ENCODE assay signal across 8 cellular contexts in the genomic region with DNA sequence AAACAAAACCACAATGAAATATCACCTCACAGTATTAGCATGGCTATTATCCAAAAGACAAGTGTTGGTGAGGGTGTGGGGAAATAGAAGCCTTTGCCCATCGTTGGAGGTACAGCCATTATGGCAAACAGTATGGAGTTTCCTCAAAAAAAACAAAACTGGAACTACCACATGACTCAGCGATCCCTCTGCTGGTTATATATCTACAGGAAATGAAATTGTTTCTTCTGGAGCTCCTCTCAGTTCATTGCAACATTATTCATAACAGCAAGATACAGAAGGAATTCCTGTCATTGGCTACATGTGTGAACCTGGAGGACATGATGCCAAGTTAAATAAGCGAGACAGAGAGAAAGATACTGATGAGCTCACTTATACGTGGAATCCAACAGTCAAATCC. TPM values are rescaled to one million over a fixed set of nuclear protein-coding genes. Genes with fewer than 3 reads are reported as not detected.
DNase-seq lines count a peak whose midpoint lies in the region; ATAC-seq, FAIRE-seq and TF ChIP-seq lines count a peak whose summit lies in the region.

No MANE protein-coding gene starts in this region.

- no peak overlapping the region for H3K9ac ChIP-seq in HepG2 (ENCODE audit: insufficient read depth, low read depth, low read length)
- H3K9ac ChIP-seq in kidney (ENCODE audit: low read length in 2 of 2), result no peak overlapping the region

- H3K27ac Mint-ChIP-seq in Calu3 (ENCODE audit: unreplicated experiment), result peak overlapping the region; percentile 72
- H3K27ac Mint-ChIP-seq in activated T-helper 1 cell treated with anti-CD3 and anti-CD28 coated beads, Interleukin-12 subunit alpha, Interleukin-12 subunit beta, Interleukin-2, Interleukin-4 antibody, amounts not matched to agents 30 ng/mL and 10 ng/mL and 1 ng/mL, durations not matched to agents 14 hours and 24 hours and 36 hours, result peak overlapping the region; percentile 32
- no peak overlapping the region for H3K27ac Mint-ChIP-seq in effector memory CD8-positive, alpha-beta T cell

- BruUV-seq in Calu3 (replicated peaks; lab: Mats Ljungman, UMichigan) (no TSS peak), HepG2 (replicated peaks; lab: Mats Ljungman, UMichigan) (no TSS peak)

- in situ Hi-C loops in HepG2 (cut with HindIII; ENCODE audit: extremely low pct_ligation_motif_present, low pct_unique_long_range_greater_than_20kb), result loop anchor here (5.0 kb wide), 1 partner anchor 184 kb away; no protein-coding TSS in a partner anchor

- 28% methylated on average over 4 of the region's 4 CpGs for WGBS in HepG2 (ENCODE audit: low lambda C conversion rate)

- POLR2A ChIA-PET in HepG2 (lab: Yijun Ruan, JAX), result no interaction called here

- H3K36me3 Mint-ChIP-seq in Calu3 (ENCODE audit: insufficient read depth, unreplicated experiment), result peaks cover 26% of the 10 kb centered on the region
- peaks cover 17% of the 10 kb centered on the region for H3K36me3 Mint-ChIP-seq in activated T-helper 1 cell treated with anti-CD3 and anti-CD28 coated beads, Interleukin-12 subunit alpha, Interleukin-12 subunit beta, Interleukin-2, Interleukin-4 antibody, amounts not matched to agents 30 ng/mL and 10 ng/mL and 1 ng/mL, durations not matched to agents 14 hours and 24 hours and 36 hours (ENCODE audit: low read depth)
- H3K36me3 Mint-ChIP-seq in effector memory CD8-positive, alpha-beta T cell (ENCODE audit: insufficient read depth), result peaks cover 8% of the 10 kb centered on the region

- H3K36me3 ChIP-seq in HepG2 (replicated peaks in 1 of 2; ENCODE audit: control insufficient read depth in 1 of 2, insufficient read depth in 2 of 2, low read length in 2 of 2) (peaks cover 1 to 8% of the 10 kb centered on the region in 2 experiments; a peak in 4 of 5 replicates), kidney (ENCODE audit: control insufficient read depth in 1 of 2, insufficient read depth in 2 of 2, low read length in 2 of 2) (peaks cover 3 to 13% of the 10 kb centered on the region in 2 donors)

- TF ChIP-seq EP300 in HepG2 (IDR thresholded peaks at IDR 0.05; ENCODE audit: low read depth in 2 of 2, low read length in 2 of 2), result no peak
- no peak for TF ChIP-seq EP300 in HepG2 (CRISPR knock-in tag; IDR thresholded peaks at IDR 0.05; ENCODE audit: borderline replicate concordance)

- no peaks in the 10 kb centered on the region; a peak in 1 of 5 replicates for H3K27me3 ChIP-seq in HepG2 (ENCODE audit: control insufficient read depth in 1 of 2, insufficient read depth in 2 of 2, low read length in 2 of 2)

- H3K9me3 Mint-ChIP-seq in Calu3 (ENCODE audit: low read depth, unreplicated experiment), result no peaks in the 10 kb centered on the region
- H3K9me3 Mint-ChIP-seq in activated T-helper 1 cell treated with anti-CD3 and anti-CD28 coated beads, Interleukin-12 subunit alpha, Interleukin-12 subunit beta, Interleukin-2, Interleukin-4 antibody, amounts not matched to agents 30 ng/mL and 10 ng/mL and 1 ng/mL, durations not matched to agents 14 hours and 24 hours and 36 hours, result no peaks in the 10 kb centered on the region
- no peaks in the 10 kb centered on the region for H3K9me3 Mint-ChIP-seq in effector memory CD8-positive, alpha-beta T cell

- H3K27ac ChIP-seq in HepG2 (ENCODE audit: extremely low read length, insufficient read depth, low read length), result no peak overlapping the region
- no peak overlapping the region for H3K27ac ChIP-seq in kidney (ENCODE audit: low read depth in 2 of 2, low read length in 2 of 2)

- H3K9me3 ChIP-seq in HepG2 (ENCODE audit: low read length) (no peaks in the 10 kb centered on the region), kidney (ENCODE audit: control insufficient read depth in 1 of 2, low read length in 2 of 2) (no peaks in the 10 kb centered on the region)

- H3K4me1 Mint-ChIP-seq in Calu3 (ENCODE audit: low read depth, unreplicated experiment), result peaks cover 23% of the 10 kb centered on the region
- peaks cover 21% of the 10 kb centered on the region for H3K4me1 Mint-ChIP-seq in activated T-helper 1 cell treated with anti-CD3 and anti-CD28 coated beads, Interleukin-12 subunit alpha, Interleukin-12 subunit beta, Interleukin-2, Interleukin-4 antibody, amounts not matched to agents 30 ng/mL and 10 ng/mL and 1 ng/mL, durations not matched to agents 14 hours and 24 hours and 36 hours (ENCODE audit: low read depth)
- H3K4me1 Mint-ChIP-seq in effector memory CD8-positive, alpha-beta T cell (ENCODE audit: low read depth in 2 of 2), result peaks cover 14 to 19% of the 10 kb centered on the region in 2 donors

- TF ChIP-seq CTCF in Calu3 (IDR thresholded peaks at IDR 0.05; ENCODE audit: unreplicated experiment) (no peak), LNCAP (IDR thresholded peaks at IDR 0.05) (peak; percentile 37; the same call in 1 of the 2 replicates), HepG2 (CRISPR knock-in tag; IDR thresholded peaks at IDR 0.05) (peak; percentile 26; the same call in 1 of the 2 replicates), kidney (IDR thresholded peaks at IDR 0.05; ENCODE audit: borderline replicate concordance, extremely low read depth, insufficient read depth) (no peak)

- ATAC-seq in HepG2, result no peak
- ATAC-seq in effector memory CD8-positive, alpha-beta T cell (replicated peaks), result no peak
- ATAC-seq in HG03457 (IDR thresholded peaks at IDR 0.05; ENCODE audit: unreplicated experiment), result no peak

- FAIRE-seq in HepG2 (lab: Jason Lieb, UNC) (peak; percentile 61), kidney (lab: Jason Lieb, UNC) (no peak)

- intact Hi-C loops in Calu3 (cut with micrococcal nuclease; ENCODE audit: unreplicated experiment) (loop anchor here (5.0 kb wide), 1 partner anchor 109 kb away; no protein-coding TSS in a partner anchor), HepG2 (cut with micrococcal nuclease; ENCODE audit: unreplicated experiment) (loop anchor here (10.0 kb wide), 2 partner anchors 122 to 152 kb away; a partner anchor contains a TSS), kidney (cut with DNase I) (no loop called here)
- intact Hi-C loops in activated T-helper 1 cell treated with anti-CD3 and anti-CD28 coated beads, Interleukin-12 subunit alpha, Interleukin-12 subunit beta, Interleukin-2, Interleukin-4 antibody, amounts not matched to agents 30 ng/mL and 10 ng/mL and 1 ng/mL, durations not matched to agents 14 hours and 24 hours and 36 hours (cut with micrococcal nuclease), result loop anchor here (5.0 kb wide), 1 partner anchor 1839 kb away; a partner anchor contains a TSS

- H4K20me1 ChIP-seq in HepG2 (ENCODE audit: insufficient read depth, low read length), result peaks cover 16% of the 10 kb centered on the region

- peaks cover 33% of the 10 kb centered on the region for H3K4me1 ChIP-seq in HepG2 (ENCODE audit: insufficient read depth, low read length)
- H3K4me1 ChIP-seq in kidney (ENCODE audit: control insufficient read depth in 1 of 2, insufficient read depth in 1 of 2, low read depth in 1 of 2, low read length in 2 of 2), result peaks cover 15 to 21% of the 10 kb centered on the region in 2 donors

- H3K27me3 Mint-ChIP-seq in Calu3 (ENCODE audit: unreplicated experiment), result no peaks in the 10 kb centered on the region
- H3K27me3 Mint-ChIP-seq in activated T-helper 1 cell treated with anti-CD3 and anti-CD28 coated beads, Interleukin-12 subunit alpha, Interleukin-12 subunit beta, Interleukin-2, Interleukin-4 antibody, amounts not matched to agents 30 ng/mL and 10 ng/mL and 1 ng/mL, durations not matched to agents 14 hours and 24 hours and 36 hours (ENCODE audit: insufficient read depth), result peaks cover 7% of the 10 kb centered on the region
- H3K27me3 Mint-ChIP-seq in effector memory CD8-positive, alpha-beta T cell, result peaks cover 0 to 10% of the 10 kb centered on the region in 2 donors

- H2AFZ ChIP-seq in HepG2 (ENCODE audit: low read length), result peak overlapping the region; percentile 81

- DNase-seq in Calu3 (no peak), HepG2 (ENCODE audit: low spot score) (peak; percentile 49), kidney (no peak), pons (ENCODE audit: low spot score) (no peak)
- DNase-seq in activated T-helper 1 cell treated with anti-CD3 and anti-CD28 coated beads, Interleukin-12 subunit alpha, Interleukin-12 subunit beta, Interleukin-2, Interleukin-4 antibody, amounts not matched to agents 30 ng/mL and 10 ng/mL and 1 ng/mL, durations not matched to agents 14 hours and 24 hours and 36 hours (ENCODE audit: low spot score), result no peak
- no peak for DNase-seq in effector memory CD8-positive, alpha-beta T cell

- CTCF ChIA-PET in Calu3 (lab: Charles Lee) (interaction anchor here (0.7 to 1.3 kb wide), 4 partner anchors 117 to 166 kb away, joined by 3 to 6 read pairs (median 4); a partner anchor contains a TSS), HepG2 (lab: Yijun Ruan, JAX; ENCODE audit: low intra/inter-chr PET ratio, low total read pairs) (no interaction called here)

- TF ChIP-seq RAD21 in HepG2 (CRISPR knock-in tag; IDR thresholded peaks at IDR 0.05), result no peak

- H3K79me2 ChIP-seq in HepG2 (ENCODE audit: insufficient read depth, low read length), result peaks cover 22% of the 10 kb centered on the region

- H3K4me2 ChIP-seq in HepG2 (ENCODE audit: low read depth, low read length), result peak overlapping the region; percentile 50

- no peak for TF ChIP-seq POLR2A in HepG2 (IDR thresholded peaks at IDR 0.05; ENCODE audit: insufficient read depth in 1 of 2, low read depth in 2 of 2, low read length in 2 of 2)

- no peak overlapping the region for H3K4me3 ChIP-seq in HepG2 (replicated peaks in 1 of 3; ENCODE audit: insufficient read depth in 1 of 3, low read depth in 2 of 3, low read length in 3 of 3)
- no peak overlapping the region for H3K4me3 ChIP-seq in kidney (ENCODE audit: low read length in 2 of 2)

- peak overlapping the region; percentile 17 for H3K4me3 Mint-ChIP-seq in Calu3 (ENCODE audit: low read depth, unreplicated experiment)
- peak overlapping the region; percentile 51 for H3K4me3 Mint-ChIP-seq in activated T-helper 1 cell treated with anti-CD3 and anti-CD28 coated beads, Interleukin-12 subunit alpha, Interleukin-12 subunit beta, Interleukin-2, Interleukin-4 antibody, amounts not matched to agents 30 ng/mL and 10 ng/mL and 1 ng/mL, durations not matched to agents 14 hours and 24 hours and 36 hours
- H3K4me3 Mint-ChIP-seq in effector memory CD8-positive, alpha-beta T cell, result peak overlapping the region in 1 of 2 donors; percentile 37

RNA-seq across cellular contexts. Expression of a gene that starts 2.4 kb away (rescaled TPM):
- 79.9 and 81.1 TPM in 2 replicates for total RNA-seq in Calu3 (2022)
- 91.5 and 95.8 TPM in 2 replicates for total RNA-seq in activated T-helper 1 cell treated with anti-CD3 and anti-CD28 coated beads, Interleukin-12 subunit alpha, Interleukin-12 subunit beta, Interleukin-2, Interleukin-4 antibody, amounts not matched to agents 30 ng/mL and 10 ng/mL and 1 ng/mL, durations not matched to agents 14 hours and 24 hours and 36 hours
- total RNA-seq in HepG2 (2016; rRNA removed; fragmentation: Illumina TruSeq; extraction: Trizol), result 48.2 and 49.8 TPM in 2 replicates
- total RNA-seq in HepG2 (2016; cell fraction: cytosol; rRNA removed; fragmentation: Illumina TruSeq; extraction: Trizol; ENCODE audit: low read depth), result 32.9 and 44.3 TPM in 2 replicates
- 42.9 and 47.0 TPM in 2 replicates for total RNA-seq in HepG2 (2016; cell fraction: insoluble cytoplasmic fraction; rRNA removed; fragmentation: Illumina TruSeq; extraction: Trizol)
- 36.7 and 40.4 TPM in 2 replicates for total RNA-seq in HepG2 (2016; cell fraction: membrane; rRNA removed; fragmentation: Illumina TruSeq; extraction: Trizol)
- 55.6 and 66.1 TPM in 2 replicates for total RNA-seq in HepG2 (2016; cell fraction: nucleus; rRNA removed; fragmentation: Illumina TruSeq; extraction: Trizol)
- 27.0 and 28.2 TPM in 2 replicates for polyA plus RNA-seq in HepG2 (2011; rRNA removed)
- polyA plus RNA-seq in HepG2 (2011; cell fraction: cytosol; rRNA removed), result 21.1 and 27.9 TPM in 2 replicates
- 17.7 and 21.8 TPM in 2 replicates for polyA plus RNA-seq in HepG2 (2011; cell fraction: nucleus; rRNA removed)
- polyA plus RNA-seq in HepG2 (2012), result 22.1 and 26.0 TPM in 2 replicates
- 3.2 and 3.8 TPM in 2 replicates for polyA plus RNA-seq in HepG2 (2016; cell fraction: cytosol; fragmentation: Illumina TruSeq; extraction: Trizol; ENCODE audit: low read depth)
- polyA plus RNA-seq in HepG2 (2016; cell fraction: insoluble cytoplasmic fraction; fragmentation: Illumina TruSeq; extraction: Trizol; ENCODE audit: low read depth), result 32.8 and 33.5 TPM in 2 replicates
- 14.5 and 14.8 TPM in 2 replicates for polyA plus RNA-seq in HepG2 (2016; cell fraction: membrane; fragmentation: Illumina TruSeq; extraction: Trizol; ENCODE audit: low read depth)
- polyA plus RNA-seq in HepG2 (2016; cell fraction: nucleus; fragmentation: Illumina TruSeq; extraction: Trizol; ENCODE audit: insufficient read depth, low read depth), result 43.9 and 49.1 TPM in 2 replicates
- 50.9 and 89.2 TPM in 2 replicates for polyA minus RNA-seq in HepG2 (2011; rRNA and poly(A)+ RNA removed; ENCODE audit: low replicate concordance)
- polyA minus RNA-seq in HepG2 (2011; cell fraction: cytosol; rRNA and poly(A)+ RNA removed), result 29.2 and 32.2 TPM in 2 replicates
- polyA minus RNA-seq in HepG2 (2011; cell fraction: nucleus; rRNA and poly(A)+ RNA removed), result 88.8 and 108 TPM in 2 replicates
- total RNA-seq in kidney, result 58.5 TPM
- 20.9 TPM for polyA plus RNA-seq in kidney (ENCODE audit: insufficient read depth, low read depth, low replicate concordance)

Comparison
In these comparisons a context has a peak if more than half of its experiments do, and no peak if none do; other contexts are left out.
1. H3K27ac Mint-ChIP-seq: peak in Calu3 (single experiment) and activated T-helper 1 cell treated with anti-CD3 and anti-CD28 coated beads, Interleukin-12 subunit alpha, Interleukin-12 subunit beta, Interleukin-2, Interleukin-4 antibody, amounts not matched to agents 30 ng/mL and 10 ng/mL and 1 ng/mL, durations not matched to agents 14 hours and 24 hours and 36 hours (single experiment); none in effector memory CD8-positive, alpha-beta T cell (0 of 2).
2. CTCF ChIP-seq: peak in LNCAP (single experiment) and HepG2 (single experiment); none in Calu3 (single experiment) and kidney (single experiment).